ENCODE assay signal across 1 cellular context in the genomic region with DNA sequence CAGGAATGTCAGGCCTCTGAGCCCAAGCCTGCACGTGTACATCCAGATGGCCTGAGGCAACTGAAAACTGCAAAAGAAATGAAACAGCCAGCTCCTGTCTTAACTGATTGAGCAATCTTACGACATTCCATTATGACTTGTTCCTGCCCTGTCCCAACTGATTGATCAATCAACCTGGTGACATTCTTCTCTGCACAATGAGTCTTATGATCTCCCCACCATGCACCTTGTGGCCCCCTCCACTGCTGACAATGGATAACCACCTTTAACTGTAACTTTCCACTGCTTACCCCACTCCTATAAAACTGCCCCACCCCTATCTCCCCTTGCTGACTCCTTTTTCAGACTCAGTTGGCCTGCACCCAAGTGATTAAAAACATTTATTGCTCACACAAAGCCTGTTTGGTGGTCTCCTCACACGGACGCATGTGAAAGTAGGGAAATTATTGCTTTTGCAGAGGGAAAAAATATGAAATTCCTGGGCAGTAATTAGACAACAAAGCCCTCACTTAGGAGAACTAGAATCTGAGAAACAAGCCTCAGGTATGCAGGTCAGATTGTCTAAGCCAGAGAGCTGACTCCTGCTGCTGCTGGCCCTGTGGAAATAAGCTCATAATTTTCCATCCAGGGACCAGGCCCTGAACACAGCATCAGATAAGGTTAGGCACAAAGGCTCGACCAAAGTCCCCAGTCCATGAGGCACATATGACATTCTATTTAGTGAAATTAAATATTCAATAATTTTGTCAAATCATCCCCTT.
TF ChIP-seq lines count a peak whose summit lies in the region.

No MANE protein-coding gene starts in this region.

TF ChIP-seq in H1, 55 proteins besides CTCF, POLR2A, EP300 and RAD21:
- no peak for TF ChIP-seq ASH2L (IDR thresholded peaks at IDR 0.05; ENCODE audit: low read length)
- TF ChIP-seq CHD1 (IDR thresholded peaks at IDR 0.05; ENCODE audit: low read depth, low read length) = no peak
- no peak for TF ChIP-seq JUN (IDR thresholded peaks at IDR 0.05; ENCODE audit: low read depth, low read length)
- TF ChIP-seq, protein P1, sequence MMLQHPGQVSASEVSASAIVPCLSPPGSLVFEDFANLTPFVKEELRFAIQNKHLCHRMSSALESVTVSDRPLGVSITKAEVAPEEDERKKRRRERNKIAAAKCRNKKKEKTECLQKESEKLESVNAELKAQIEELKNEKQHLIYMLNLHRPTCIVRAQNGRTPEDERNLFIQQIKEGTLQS (IDR thresholded peaks at IDR 0.05; ENCODE audit: insufficient read depth, low read depth, low read length) = no peak
- peak; percentile 46; the same call in 1 of the 2 replicates for TF ChIP-seq CEBPB (IDR thresholded peaks at IDR 0.05; ENCODE audit: low read depth, low read length)
- no peak for TF ChIP-seq SP1 (IDR thresholded peaks at IDR 0.05; ENCODE audit: low read depth, low read length)
- TF ChIP-seq POU5F1 (IDR thresholded peaks at IDR 0.05; ENCODE audit: low read depth, low read length) = no peak
